1 cellular context compared by ENCODE assay signal in the genomic region with DNA sequence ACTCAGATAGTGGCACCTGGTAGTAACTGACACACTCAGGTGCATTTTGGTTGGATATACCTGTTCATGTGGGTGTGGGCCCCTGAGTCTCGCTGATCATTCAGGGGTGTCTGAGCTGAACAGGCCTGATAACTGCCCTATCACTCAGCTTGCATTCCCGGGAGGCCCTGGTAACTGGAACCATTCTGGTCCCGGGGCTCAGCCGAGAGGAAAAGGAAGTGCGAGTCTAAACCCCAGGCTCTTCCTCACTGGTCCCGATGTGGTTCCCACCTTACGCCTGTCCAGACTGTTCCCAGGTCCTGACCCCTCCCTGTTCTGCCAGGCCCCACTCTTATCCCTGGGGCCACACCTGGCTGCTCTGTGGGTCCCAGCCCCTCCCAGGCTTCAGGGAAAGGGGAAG.
TF ChIP-seq lines count a peak whose summit lies in the region.

No MANE protein-coding gene starts in this region.

TF ChIP-seq in HepG2, 621 proteins besides CTCF, POLR2A, EP300 and RAD21:
- TF ChIP-seq, protein P1, sequence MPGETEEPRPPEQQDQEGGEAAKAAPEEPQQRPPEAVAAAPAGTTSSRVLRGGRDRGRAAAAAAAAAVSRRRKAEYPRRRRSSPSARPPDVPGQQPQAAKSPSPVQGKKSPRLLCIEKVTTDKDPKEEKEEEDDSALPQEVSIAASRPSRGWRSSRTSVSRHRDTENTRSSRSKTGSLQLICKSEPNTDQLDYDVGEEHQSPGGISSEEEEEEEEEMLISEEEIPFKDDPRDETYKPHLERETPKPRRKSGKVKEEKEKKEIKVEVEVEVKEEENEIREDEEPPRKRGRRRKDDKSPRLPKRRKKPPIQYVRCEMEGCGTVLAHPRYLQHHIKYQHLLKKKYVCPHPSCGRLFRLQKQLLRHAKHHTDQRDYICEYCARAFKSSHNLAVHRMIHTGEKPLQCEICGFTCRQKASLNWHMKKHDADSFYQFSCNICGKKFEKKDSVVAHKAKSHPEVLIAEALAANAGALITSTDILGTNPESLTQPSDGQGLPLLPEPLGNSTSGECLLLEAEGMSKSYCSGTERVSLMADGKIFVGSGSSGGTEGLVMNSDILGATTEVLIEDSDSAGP (CRISPR knock-in tag; IDR thresholded peaks at IDR 0.05; ENCODE audit: borderline replicate concordance), result 0 out of 2 replicates have a peak, but pooled peaks have one; percentile 55
- TF ChIP-seq, protein P2, sequence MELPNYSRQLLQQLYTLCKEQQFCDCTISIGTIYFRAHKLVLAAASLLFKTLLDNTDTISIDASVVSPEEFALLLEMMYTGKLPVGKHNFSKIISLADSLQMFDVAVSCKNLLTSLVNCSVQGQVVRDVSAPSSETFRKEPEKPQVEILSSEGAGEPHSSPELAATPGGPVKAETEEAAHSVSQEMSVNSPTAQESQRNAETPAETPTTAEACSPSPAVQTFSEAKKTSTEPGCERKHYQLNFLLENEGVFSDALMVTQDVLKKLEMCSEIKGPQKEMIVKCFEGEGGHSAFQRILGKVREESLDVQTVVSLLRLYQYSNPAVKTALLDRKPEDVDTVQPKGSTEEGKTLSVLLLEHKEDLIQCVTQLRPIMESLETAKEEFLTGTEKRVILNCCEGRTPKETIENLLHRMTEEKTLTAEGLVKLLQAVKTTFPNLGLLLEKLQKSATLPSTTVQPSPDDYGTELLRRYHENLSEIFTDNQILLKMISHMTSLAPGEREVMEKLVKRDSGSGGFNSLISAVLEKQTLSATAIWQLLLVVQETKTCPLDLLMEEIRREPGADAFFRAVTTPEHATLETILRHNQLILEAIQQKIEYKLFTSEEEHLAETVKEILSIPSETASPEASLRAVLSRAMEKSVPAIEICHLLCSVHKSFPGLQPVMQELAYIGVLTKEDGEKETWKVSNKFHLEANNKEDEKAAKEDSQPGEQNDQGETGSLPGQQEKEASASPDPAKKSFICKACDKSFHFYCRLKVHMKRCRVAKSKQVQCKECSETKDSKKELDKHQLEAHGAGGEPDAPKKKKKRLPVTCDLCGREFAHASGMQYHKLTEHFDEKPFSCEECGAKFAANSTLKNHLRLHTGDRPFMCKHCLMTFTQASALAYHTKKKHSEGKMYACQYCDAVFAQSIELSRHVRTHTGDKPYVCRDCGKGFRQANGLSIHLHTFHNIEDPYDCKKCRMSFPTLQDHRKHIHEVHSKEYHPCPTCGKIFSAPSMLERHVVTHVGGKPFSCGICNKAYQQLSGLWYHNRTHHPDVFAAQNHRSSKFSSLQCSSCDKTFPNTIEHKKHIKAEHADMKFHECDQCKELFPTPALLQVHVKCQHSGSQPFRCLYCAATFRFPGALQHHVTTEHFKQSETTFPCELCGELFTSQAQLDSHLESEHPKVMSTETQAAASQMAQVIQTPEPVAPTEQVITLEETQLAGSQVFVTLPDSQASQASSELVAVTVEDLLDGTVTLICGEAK (IDR thresholded peaks at IDR 0.05), result no peak
- TF ChIP-seq, protein P2 (CRISPR knock-in tag; IDR thresholded peaks at IDR 0.05), result no peak
- TF ChIP-seq ZBTB38 (CRISPR knock-in tag; IDR thresholded peaks at IDR 0.05) (no peak), AKAP8 (CRISPR knock-in tag; IDR thresholded peaks at IDR 0.05) (no peak), NR2F2 (IDR thresholded peaks at IDR 0.05; ENCODE audit: borderline replicate concordance, low read depth) (no peak), ZNF737 (CRISPR knock-in tag; IDR thresholded peaks at IDR 0.05; ENCODE audit: borderline replicate concordance) (no peak), PCBP2 (optimal IDR thresholded peaks at IDR 0.05; ENCODE audit: low read depth, low read length, poor library complexity, severe bottlenecking) (no peak), YEATS2 (CRISPR knock-in tag; IDR thresholded peaks at IDR 0.05; ENCODE audit: borderline replicate concordance) (no peak), ZFYVE20 (CRISPR knock-in tag; IDR thresholded peaks at IDR 0.05; ENCODE audit: borderline replicate concordance, low read depth) (no peak), ETV5 (CRISPR knock-in tag; IDR thresholded peaks at IDR 0.05; ENCODE audit: borderline replicate concordance) (no peak), ELF3 (CRISPR knock-in tag; IDR thresholded peaks at IDR 0.05) (no peak), HNRNPK (IDR thresholded peaks at IDR 0.05; ENCODE audit: low read depth, low read length, poor library complexity, severe bottlenecking) (no peak), CEBPG (CRISPR knock-in tag; IDR thresholded peaks at IDR 0.05) (no peak), TAF1 (CRISPR knock-in tag; IDR thresholded peaks at IDR 0.05) (no peak), ZNF773 (CRISPR knock-in tag; IDR thresholded peaks at IDR 0.05; ENCODE audit: borderline replicate concordance) (no peak), KLF6 (CRISPR knock-in tag; IDR thresholded peaks at IDR 0.05) (no peak), EED (CRISPR knock-in tag; IDR thresholded peaks at IDR 0.05) (0 out of 2 replicates have a peak, but pooled peaks have one; percentile 61), CBFB (CRISPR knock-in tag; IDR thresholded peaks at IDR 0.05) (no peak), ZNF557 (CRISPR knock-in tag; IDR thresholded peaks at IDR 0.05) (0 out of 2 replicates have a peak, but pooled peaks have one; percentile 28), DMAP1 (CRISPR knock-in tag; IDR thresholded peaks at IDR 0.05) (no peak), E2F1 (CRISPR knock-in tag; IDR thresholded peaks at IDR 0.05) (0 out of 2 replicates have a peak, but pooled peaks have one; percentile 20), ZNF3 (CRISPR knock-in tag; IDR thresholded peaks at IDR 0.05) (no peak), ZNF296 (CRISPR knock-in tag; conservative IDR thresholded peaks at IDR 0.05) (no peak), GFI1 (CRISPR knock-in tag; IDR thresholded peaks at IDR 0.05; ENCODE audit: borderline replicate concordance) (no peak)
- TF ChIP-seq, protein P3, sequence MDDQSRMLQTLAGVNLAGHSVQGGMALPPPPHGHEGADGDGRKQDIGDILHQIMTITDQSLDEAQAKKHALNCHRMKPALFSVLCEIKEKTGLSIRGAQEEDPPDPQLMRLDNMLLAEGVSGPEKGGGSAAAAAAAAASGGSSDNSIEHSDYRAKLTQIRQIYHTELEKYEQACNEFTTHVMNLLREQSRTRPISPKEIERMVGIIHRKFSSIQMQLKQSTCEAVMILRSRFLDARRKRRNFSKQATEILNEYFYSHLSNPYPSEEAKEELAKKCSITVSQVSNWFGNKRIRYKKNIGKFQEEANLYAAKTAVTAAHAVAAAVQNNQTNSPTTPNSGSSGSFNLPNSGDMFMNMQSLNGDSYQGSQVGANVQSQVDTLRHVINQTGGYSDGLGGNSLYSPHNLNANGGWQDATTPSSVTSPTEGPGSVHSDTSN (CRISPR knock-in tag; IDR thresholded peaks at IDR 0.05; ENCODE audit: borderline replicate concordance), result no peak
